ENCODE assay signal across 20 cellular contexts in the genomic region with DNA sequence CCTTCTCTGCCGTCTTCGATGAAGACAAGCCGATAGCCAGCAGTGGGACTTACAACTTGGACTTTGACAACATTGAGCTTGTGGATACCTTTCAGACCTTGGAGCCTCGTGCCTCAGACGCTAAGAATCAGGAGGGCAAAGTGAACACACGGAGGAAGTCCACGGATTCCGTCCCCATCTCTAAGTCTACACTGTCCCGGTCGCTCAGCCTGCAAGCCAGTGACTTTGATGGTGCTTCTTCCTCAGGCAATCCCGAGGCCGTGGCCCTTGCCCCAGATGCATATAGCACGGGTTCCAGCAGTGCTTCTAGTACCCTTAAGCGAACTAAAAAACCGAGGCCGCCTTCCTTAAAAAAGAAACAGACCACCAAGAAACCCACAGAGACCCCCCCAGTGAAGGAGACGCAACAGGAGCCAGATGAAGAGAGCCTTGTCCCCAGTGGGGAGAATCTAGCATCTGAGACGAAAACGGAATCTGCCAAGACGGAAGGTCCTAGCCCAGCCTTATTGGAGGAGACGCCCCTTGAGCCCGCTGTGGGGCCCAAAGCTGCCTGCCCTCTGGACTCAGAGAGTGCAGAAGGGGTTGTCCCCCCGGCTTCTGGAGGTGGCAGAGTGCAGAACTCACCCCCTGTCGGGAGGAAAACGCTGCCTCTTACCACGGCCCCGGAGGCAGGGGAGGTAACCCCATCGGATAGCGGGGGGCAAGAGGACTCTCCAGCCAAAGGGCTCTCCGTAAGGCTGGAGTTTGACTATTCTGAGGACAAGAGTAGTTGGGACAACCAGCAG.
"Had no signal": no experiment of that assay in that cellular context is flagged by ENCODE, and none has a peak within 500 bp of the region (broad histone marks: within the 10 kb centered on the region; RNA-seq: fewer than 3 reads in every experiment).

No MANE protein-coding gene starts in this region.

- H3K9me3 ChIP-seq: colonic mucosa, heart right ventricle, ovary, tibial artery, upper lobe of left lung, uterus had no signal

- H3K4me1 ChIP-seq: colonic mucosa, tibial artery, uterus had no signal

- H3K36me3 ChIP-seq: ovary, uterus had no signal

- H3K27me3 ChIP-seq: colonic mucosa, heart right ventricle, ovary, tibial artery, upper lobe of left lung, uterus had no signal

- FAIRE-seq: islet of Langerhans had no signal

- H3K9me3 Mint-ChIP-seq: natural killer cell; neural crest cell; stimulated activated effector memory CD8-positive, alpha-beta T cell treated with anti-CD3 and anti-CD28 coated beads, Interleukin-12 subunit alpha, Interleukin-12 subunit beta, amount 100 ng/mL, for 72 hours had no signal

- H3K4me1 Mint-ChIP-seq: natural killer cell; stimulated activated effector memory CD8-positive, alpha-beta T cell treated with anti-CD3 and anti-CD28 coated beads, Interleukin-12 subunit alpha, Interleukin-12 subunit beta, amount 100 ng/mL, for 72 hours had no signal

- DNase-seq: colonic mucosa; dermis blood vessel endothelial cell; erythroblast; foreskin melanocyte; heart right ventricle; hypothalamus; natural killer cell; nucleus accumbens; ovary; right cardiac atrium; stimulated activated CD4-positive, alpha-beta T cell treated with anti-CD3 and anti-CD28 coated beads, Interleukin-4, amount 100 ng/mL, for 1 hour; stimulated activated CD8-positive, alpha-beta memory T cell treated with anti-CD3 and anti-CD28 coated beads, Interleukin-4, amount 100 ng/mL, for 48 hours; stimulated activated naive CD8-positive, alpha-beta T cell treated with anti-CD3 and anti-CD28 coated beads, Interleukin-15, Interleukin-2, amounts not matched to agents 100 U/mL and 50 U/mL, for 24 hours; tibial artery; upper lobe of left lung; uterus had no signal

- H3K27ac Mint-ChIP-seq: natural killer cell; stimulated activated effector memory CD8-positive, alpha-beta T cell treated with anti-CD3 and anti-CD28 coated beads, Interleukin-12 subunit alpha, Interleukin-12 subunit beta, amount 100 ng/mL, for 72 hours had no signal

- H3K36me3 Mint-ChIP-seq: natural killer cell; stimulated activated effector memory CD8-positive, alpha-beta T cell treated with anti-CD3 and anti-CD28 coated beads, Interleukin-12 subunit alpha, Interleukin-12 subunit beta, amount 100 ng/mL, for 72 hours had no signal

- H3K27ac ChIP-seq: colonic mucosa, heart right ventricle, ovary, tibial artery, upper lobe of left lung, uterus had no signal

- H3K4me3 ChIP-seq: colonic mucosa, heart right ventricle, ovary, tibial artery, upper lobe of left lung, uterus had no signal

- ATAC-seq: heart right ventricle; left lobe of liver; natural killer cell; right cardiac atrium; stimulated activated effector memory CD8-positive, alpha-beta T cell treated with anti-CD3 and anti-CD28 coated beads, Interleukin-12 subunit alpha, Interleukin-12 subunit beta, amount 100 ng/mL, for 72 hours; stimulated activated naive CD8-positive, alpha-beta T cell treated with anti-CD3 and anti-CD28 coated beads, Interleukin-15, Interleukin-2, amounts not matched to agents 100 U/mL and 50 U/mL, for 24 hours had no signal

- H3K4me3 Mint-ChIP-seq: natural killer cell; neural crest cell; stimulated activated effector memory CD8-positive, alpha-beta T cell treated with anti-CD3 and anti-CD28 coated beads, Interleukin-12 subunit alpha, Interleukin-12 subunit beta, amount 100 ng/mL, for 72 hours had no signal
